8 cellular contexts compared by ENCODE assay signal in the genomic region with DNA sequence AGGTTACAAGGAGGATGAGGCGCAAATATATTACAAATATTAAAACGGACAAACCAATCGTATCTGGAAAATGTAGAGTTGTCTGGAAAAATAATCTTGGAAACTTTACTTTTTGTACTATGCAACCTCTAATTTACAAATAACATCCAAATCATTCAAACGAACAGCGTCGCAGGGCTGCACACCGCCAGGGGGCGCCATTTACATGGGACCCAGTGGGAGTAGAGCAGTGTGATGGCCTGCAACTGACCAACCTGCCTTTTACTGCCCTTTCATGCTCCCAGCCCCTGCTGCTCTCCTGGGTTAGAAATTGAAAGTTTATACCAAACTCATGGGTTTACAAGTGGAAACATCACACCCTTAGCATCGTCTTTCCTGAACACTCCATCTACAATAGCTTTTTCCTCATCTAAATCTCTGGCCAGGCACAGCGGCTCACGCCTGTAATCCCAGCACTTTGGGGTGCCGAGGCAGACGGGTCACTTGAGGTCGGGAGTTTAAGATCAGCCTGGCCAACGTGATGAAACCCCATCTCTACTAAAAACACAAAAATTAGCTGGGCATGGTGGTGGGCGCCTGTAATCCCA. TPM values are rescaled to one million over a fixed set of nuclear protein-coding genes. Genes with fewer than 3 reads are reported as not detected.
DNase-seq lines count a peak whose midpoint lies in the region; ATAC-seq and TF ChIP-seq lines count a peak whose summit lies in the region.

No MANE protein-coding gene starts in this region.

- H3K4me3 ChIP-seq in AG04450 (ENCODE audit: low read depth, low read length) (no peak overlapping the region), prostate gland (no peak overlapping the region)

- ATAC-seq in HG03520 (IDR thresholded peaks at IDR 0.05; ENCODE audit: unreplicated experiment) (no peak), HG02759 (IDR thresholded peaks at IDR 0.05; ENCODE audit: unreplicated experiment) (no peak)

- 76% methylated on average over 16 of the region's 16 CpGs for WGBS in prostate gland

- peaks cover 3% of the 10 kb centered on the region for H3K27me3 ChIP-seq in AG04450 (ENCODE audit: control insufficient read depth, insufficient read depth, low read length)
- H3K27me3 ChIP-seq in prostate gland (replicated peaks; ENCODE audit: insufficient read depth), result no peaks in the 10 kb centered on the region

- no peaks in the 10 kb centered on the region; the same call in 1 of the 2 replicates for H3K9me3 ChIP-seq in AG04450 (ENCODE audit: control insufficient read depth, insufficient read depth, low read length)
- no peaks in the 10 kb centered on the region for H3K9me3 ChIP-seq in prostate gland

- TF ChIP-seq CTCF in AG04450 (IDR thresholded peaks at IDR 0.05; ENCODE audit: low read depth, low read length), result peak; percentile 85
- TF ChIP-seq CTCF in GM13976 (IDR thresholded peaks at IDR 0.05; ENCODE audit: borderline replicate concordance, control extremely low read depth, extremely low read depth, insufficient read depth, missing control alignments), result peak; percentile 52
- TF ChIP-seq CTCF in prostate gland (IDR thresholded peaks at IDR 0.05), result peak; percentile 9 to 56 (median 44)

- TF ChIP-seq POLR2A in prostate gland (IDR thresholded peaks at IDR 0.05), result no peak

- POLR2A ChIA-PET in AG04450 (lab: Yijun Ruan, JAX), result no interaction called here

- DNase-seq in AG04450 (ENCODE audit: low read depth, low spot score) (no peak), GM13976 (ENCODE audit: low spot score) (peak; percentile 57), NCI-H748 treated with DMSO at 0.1 percent for 48 hours (lab: John Stamatoyannopoulos, UW) (peak; percentile 36), activated T-cell treated with anti-CD3 and anti-CD28 coated beads for 1 hour (ENCODE audit: low read depth) (peak; percentile 58), fibroblast of peridontal ligament (ENCODE audit: extremely low read depth) (peak; percentile 72), prostate gland (ENCODE audit: low spot score) (no peak)

- in situ Hi-C loops in GM13976 (cut with MboI; ENCODE audit: low sequenced_read_pairs, unreplicated experiment), result loop anchor here (5.0 to 25.0 kb wide), 2 partner anchors 80 to 200 kb away; no protein-coding TSS in a partner anchor

- intact Hi-C loops in prostate gland (cut with DNase I), result no loop called here

- H3K27ac ChIP-seq in AG04450 (ENCODE audit: low read depth, low read length) (no peak overlapping the region), prostate gland (no peak overlapping the region)

- H3K4me1 ChIP-seq in prostate gland (replicated peaks), result peaks cover 13% of the 10 kb centered on the region

- H3K36me3 ChIP-seq in prostate gland, result no peaks in the 10 kb centered on the region

- CTCF ChIA-PET in AG04450 (lab: Charles Lee), result interaction anchor here (0.6 to 4.0 kb wide), 17 partner anchors 9 to 319 kb away, joined by 3 to 18 read pairs (median 4); no protein-coding TSS in a partner anchor

RNA-seq across cellular contexts. Expression of a gene that starts 10.0 kb away (rescaled TPM):
- 7.5 and 9.1 TPM in 2 replicates for polyA plus RNA-seq in AG04450 (2011; rRNA removed)
- 8.2 and 9.9 TPM in 2 replicates for polyA minus RNA-seq in AG04450 (2011; rRNA and poly(A)+ RNA removed)
- 10 to 100 TPM; 10.1 to 12.9 TPM for total RNA-seq in prostate gland

RNA-seq across cellular contexts. Expression of a gene that starts 20.7 kb away (rescaled TPM):
- 31.5 and 42.1 TPM in 2 replicates for polyA plus RNA-seq in AG04450 (2011; rRNA removed)
- polyA minus RNA-seq in AG04450 (2011; rRNA and poly(A)+ RNA removed), result 12.7 and 22.4 TPM in 2 replicates
- 10 to 100 TPM; 19.8 to 24.0 TPM for total RNA-seq in prostate gland

Comparison
In these comparisons a context has a peak if more than half of its experiments do, and no peak if none do; other contexts are left out.
1. DNase-seq: peak in GM13976 (single experiment), NCI-H748 treated with DMSO at 0.1 percent for 48 hours (single experiment), activated T-cell treated with anti-CD3 and anti-CD28 coated beads for 1 hour (single experiment) and fibroblast of peridontal ligament (single experiment); none in AG04450 (single experiment) and prostate gland (single experiment).
2. Peak in every context shown above with its lines, with median percentiles within 50 percentile points of each other: CTCF ChIP-seq.